ENCODE assay signal across 8 cellular contexts in genomic region chr7:7641129-7641663, GRCh38. TPM values are rescaled to one million over a fixed set of nuclear protein-coding genes. Genes with fewer than 3 reads are reported as not detected.
DNase-seq lines count a peak whose midpoint lies in the region; ATAC-seq lines count a peak whose summit lies in the region.

No MANE protein-coding gene starts in this region.

- H3K27me3 Mint-ChIP-seq in activated naive CD8-positive, alpha-beta T cell treated with anti-CD3 and anti-CD28 coated beads, Interleukin-2, amount 10 ng/mL, durations not matched to agents 7 days and 5 days = no peaks in the 10 kb centered on the region
- no peaks in the 10 kb centered on the region for H3K27me3 Mint-ChIP-seq in stimulated activated naive B cell treated with anti-CD40 and anti-IgM and Interleukin-4, amounts not matched to agents 10 μg/mL and 1 μg/mL and 100 μg/mL, for 72 hours

- ATAC-seq in GM19467 (IDR thresholded peaks at IDR 0.05; ENCODE audit: unreplicated experiment) = peak; percentile 6
- peak; percentile 9 for ATAC-seq in activated naive CD8-positive, alpha-beta T cell treated with anti-CD3 and anti-CD28 coated beads, Interleukin-2, amount 10 ng/mL, durations not matched to agents 7 days and 5 days (ENCODE audit: low read depth)
- ATAC-seq in stimulated activated naive B cell treated with anti-CD40 and anti-IgM and Interleukin-4, amounts not matched to agents 10 μg/mL and 1 μg/mL and 100 μg/mL, for 72 hours (replicated peaks) = peak in 1 of 2 donors; percentile 15

- peak overlapping the region; percentile 85 for H3K4me3 ChIP-seq in HUES6 (ENCODE audit: low read depth, low read length)

- peak overlapping the region; percentile 85 for H3K9ac ChIP-seq in HUES6 (ENCODE audit: low read length)

- H3K4me1 Mint-ChIP-seq in activated naive CD8-positive, alpha-beta T cell treated with anti-CD3 and anti-CD28 coated beads, Interleukin-2, amount 10 ng/mL, durations not matched to agents 7 days and 5 days = peaks cover 25% of the 10 kb centered on the region
- H3K4me1 Mint-ChIP-seq in stimulated activated naive B cell treated with anti-CD40 and anti-IgM and Interleukin-4, amounts not matched to agents 10 μg/mL and 1 μg/mL and 100 μg/mL, for 72 hours = peaks cover 23 to 40% of the 10 kb centered on the region in 2 donors

- H3K9me3 Mint-ChIP-seq in activated naive CD8-positive, alpha-beta T cell treated with anti-CD3 and anti-CD28 coated beads, Interleukin-2, amount 10 ng/mL, durations not matched to agents 7 days and 5 days = no peaks in the 10 kb centered on the region
- no peaks in the 10 kb centered on the region for H3K9me3 Mint-ChIP-seq in stimulated activated naive B cell treated with anti-CD40 and anti-IgM and Interleukin-4, amounts not matched to agents 10 μg/mL and 1 μg/mL and 100 μg/mL, for 72 hours

- DNase-seq in DMS79 (lab: John Stamatoyannopoulos, UW) (peak; percentile 18), iPS-NIHi11 (ENCODE audit: low spot score) (peak; percentile 17), NCI-H1105 (lab: John Stamatoyannopoulos, UW) (no peak)
- peak; percentile 60 for DNase-seq in activated naive CD8-positive, alpha-beta T cell treated with anti-CD3 and anti-CD28 coated beads, Interleukin-2, amount 10 ng/mL, durations not matched to agents 7 days and 5 days
- DNase-seq in stimulated activated naive B cell treated with anti-CD40 and anti-IgM and Interleukin-4, amounts not matched to agents 10 μg/mL and 1 μg/mL and 100 μg/mL, for 72 hours = no peak
- DNase-seq in activated effector memory CD4-positive, alpha-beta T cell treated with Interleukin-2 at 50 U/mL for 16 hours = no peak

- H3K27ac ChIP-seq in HUES6 (ENCODE audit: low read depth, low read length) = no peak overlapping the region

- H3K27me3 ChIP-seq in HUES6 (ENCODE audit: control insufficient read depth, insufficient read depth, low read length) = no peaks in the 10 kb centered on the region

- peaks cover 30% of the 10 kb centered on the region for H3K36me3 Mint-ChIP-seq in activated naive CD8-positive, alpha-beta T cell treated with anti-CD3 and anti-CD28 coated beads, Interleukin-2, amount 10 ng/mL, durations not matched to agents 7 days and 5 days
- peaks cover 18 to 38% of the 10 kb centered on the region in 2 donors for H3K36me3 Mint-ChIP-seq in stimulated activated naive B cell treated with anti-CD40 and anti-IgM and Interleukin-4, amounts not matched to agents 10 μg/mL and 1 μg/mL and 100 μg/mL, for 72 hours

- peak overlapping the region; percentile 96 for H3K27ac Mint-ChIP-seq in activated naive CD8-positive, alpha-beta T cell treated with anti-CD3 and anti-CD28 coated beads, Interleukin-2, amount 10 ng/mL, durations not matched to agents 7 days and 5 days
- H3K27ac Mint-ChIP-seq in stimulated activated naive B cell treated with anti-CD40 and anti-IgM and Interleukin-4, amounts not matched to agents 10 μg/mL and 1 μg/mL and 100 μg/mL, for 72 hours = peak overlapping the region; percentile 99

- peaks cover 10% of the 10 kb centered on the region; the same call in 1 of the 2 replicates for H3K4me1 ChIP-seq in HUES6 (ENCODE audit: control insufficient read depth, insufficient read depth, low read length)

- peak overlapping the region; percentile 95 for H3K4me3 Mint-ChIP-seq in activated naive CD8-positive, alpha-beta T cell treated with anti-CD3 and anti-CD28 coated beads, Interleukin-2, amount 10 ng/mL, durations not matched to agents 7 days and 5 days
- peak overlapping the region; percentile 94 to 95 for H3K4me3 Mint-ChIP-seq in stimulated activated naive B cell treated with anti-CD40 and anti-IgM and Interleukin-4, amounts not matched to agents 10 μg/mL and 1 μg/mL and 100 μg/mL, for 72 hours

- peaks cover 14% of the 10 kb centered on the region for H3K36me3 ChIP-seq in HUES6 (ENCODE audit: control insufficient read depth, insufficient read depth, low read length)

- POLR2A ChIA-PET in activated naive CD8-positive, alpha-beta T cell treated with anti-CD3 and anti-CD28 coated beads, Interleukin-2, amount 10 ng/mL, durations not matched to agents 7 days and 5 days (lab: Charles Lee) = interaction anchor here (1.1 to 2.8 kb wide), 10 partner anchors 40 to 557 kb away, joined by 3 to 14 read pairs (median 3); partner anchors contain the start of genes GLCCI1 and MIOS

- no peaks in the 10 kb centered on the region for H3K9me3 ChIP-seq in HUES6 (ENCODE audit: control insufficient read depth, insufficient read depth, low read depth, low read length)

RNA-seq across cellular contexts. Expression of gene UMAD1, which starts 0.6 kb away (rescaled TPM):
- 10 to 100 TPM; 14.4 to 18.4 TPM for total RNA-seq in activated naive CD8-positive, alpha-beta T cell treated with anti-CD3 and anti-CD28 coated beads, Interleukin-2, amount 10 ng/mL, durations not matched to agents 7 days and 5 days

Comparison
In these comparisons a context has a peak if more than half of its experiments do, and no peak if none do; other contexts are left out.
1. DNase-seq: peak in DMS79 (single experiment), activated naive CD8-positive, alpha-beta T cell treated with anti-CD3 and anti-CD28 coated beads, Interleukin-2, amount 10 ng/mL, durations not matched to agents 7 days and 5 days (single experiment) and iPS-NIHi11 (single experiment); none in stimulated activated naive B cell treated with anti-CD40 and anti-IgM and Interleukin-4, amounts not matched to agents 10 μg/mL and 1 μg/mL and 100 μg/mL, for 72 hours (single experiment), activated effector memory CD4-positive, alpha-beta T cell treated with Interleukin-2 at 50 U/mL for 16 hours (single experiment) and NCI-H1105 (single experiment).